ENCODE assay signal across 9 cellular contexts in genomic region chr5:134506054-134507039, GRCh38. TPM values are rescaled to one million over a fixed set of nuclear protein-coding genes. Genes with fewer than 3 reads are reported as not detected.
A peak's percentile ranks its signal among the peaks of the same experiment; 100 is the strongest.
DNase-seq lines count a peak whose midpoint lies in the region; ATAC-seq and TF ChIP-seq lines count a peak whose summit lies in the region.
"Had no signal": no experiment of that assay in that cellular context is flagged by ENCODE, and none has a peak within 500 bp of the region (broad histone marks: within the 10 kb centered on the region; RNA-seq: fewer than 3 reads in every experiment).

No MANE protein-coding gene starts in this region.

- DNase-seq in HuH-7.5 (ENCODE audit: low spot score) (peak; percentile 73), amniotic epithelial cell (ENCODE audit: low read depth) (peak; percentile 17), left colon (peak; percentile 90 to 98), transverse colon (peak; percentile 95), GDM1 (lab: John Stamatoyannopoulos, UW) (no peak), NCI-H1930 (lab: John Stamatoyannopoulos, UW) (no peak)
- no peak for DNase-seq in CD4-positive, alpha-beta memory T cell
- DNase-seq: activated naive CD8-positive, alpha-beta T cell treated with anti-CD3 and anti-CD28 coated beads, Interleukin-2, amount 10 ng/mL, durations not matched to agents 7 days and 5 days; SJCRH30 had no signal

- peak; percentile 96 for TF ChIP-seq POLR2A in transverse colon (IDR thresholded peaks at IDR 0.05)

- TF ChIP-seq EP300 in transverse colon (IDR thresholded peaks at IDR 0.05; ENCODE audit: low read depth): peak; percentile 99

- H3K4me3 Mint-ChIP-seq in CD4-positive, alpha-beta memory T cell: no peak overlapping the region
- H3K4me3 Mint-ChIP-seq: activated naive CD8-positive, alpha-beta T cell treated with anti-CD3 and anti-CD28 coated beads, Interleukin-2, amount 10 ng/mL, durations not matched to agents 7 days and 5 days had no signal

- CTCF ChIA-PET in CD4-positive, alpha-beta memory T cell (lab: Charles Lee; ENCODE audit: partially characterized antibody): interaction anchor here (1.1 to 1.3 kb wide), 4 partner anchors 11 to 80 kb away, joined by 3 to 5 read pairs (median 4); no protein-coding TSS in a partner anchor

- no peak for TF ChIP-seq CTCF in transverse colon (IDR thresholded peaks at IDR 0.05)

- in situ Hi-C loops in transverse colon (cut with MboI; ENCODE audit: low pct_ligation_motif_present in 1 of 4, low pct_unique_long_range_greater_than_20kb in 1 of 4, low sequenced_read_pairs in 3 of 4): loop anchor here in 2 of 4 donors (25.0 kb wide), 1 partner anchor 94 kb away; the partner anchor contains the start of gene CDKN2AIPNL (in 2 of the 2)

- POLR2A ChIA-PET in CD4-positive, alpha-beta memory T cell (lab: Charles Lee; ENCODE audit: partially characterized antibody): interaction anchor here (1.2 to 4.2 kb wide), 2 partner anchors 18 to 95 kb away, joined by 6 to 24 read pairs; partner anchors contain the start of genes CDKN2AIPNL and JADE2

- peaks cover 16 to 69% (median 50%) of the 10 kb centered on the region in 4 donors for H3K4me1 ChIP-seq in transverse colon
- peaks cover 26% of the 10 kb centered on the region for H3K4me1 ChIP-seq in CD4-positive, alpha-beta memory T cell (ENCODE audit: insufficient read depth, low read length)

- H3K9me3 ChIP-seq in transverse colon: no peaks in the 10 kb centered on the region
- H3K9me3 ChIP-seq in CD4-positive, alpha-beta memory T cell (ENCODE audit: control insufficient read depth in 1 of 2, low read length in 2 of 2): no peaks in the 10 kb centered on the region
- H3K9me3 ChIP-seq: SJCRH30 had no signal

- peaks cover 15 to 39% (median 26%) of the 10 kb centered on the region in 4 donors for H3K4me1 Mint-ChIP-seq in CD4-positive, alpha-beta memory T cell

- peak overlapping the region; percentile 17 to 60 (median 44) for H3K4me3 ChIP-seq in transverse colon
- no peak overlapping the region for H3K4me3 ChIP-seq in CD4-positive, alpha-beta memory T cell (ENCODE audit: low read length in 2 of 2)
- H3K4me3 ChIP-seq: SJCRH30 had no signal

- no peak overlapping the region for H3K27ac Mint-ChIP-seq in CD4-positive, alpha-beta memory T cell
- H3K27ac Mint-ChIP-seq: activated naive CD8-positive, alpha-beta T cell treated with anti-CD3 and anti-CD28 coated beads, Interleukin-2, amount 10 ng/mL, durations not matched to agents 7 days and 5 days had no signal

- no peaks in the 10 kb centered on the region for H3K36me3 Mint-ChIP-seq in CD4-positive, alpha-beta memory T cell
- H3K36me3 Mint-ChIP-seq: activated naive CD8-positive, alpha-beta T cell treated with anti-CD3 and anti-CD28 coated beads, Interleukin-2, amount 10 ng/mL, durations not matched to agents 7 days and 5 days had no signal

- ATAC-seq in left colon: peak; percentile 88

- WGBS in transverse colon (ENCODE audit: low coverage in 1 of 2), 2 donors: 34% methylated on average over 8 of the region's 10 CpGs; no CpG with 5 or more reads in 1 of the 2 donors

- no peaks in the 10 kb centered on the region for H3K36me3 ChIP-seq in transverse colon
- no peaks in the 10 kb centered on the region for H3K36me3 ChIP-seq in CD4-positive, alpha-beta memory T cell (ENCODE audit: insufficient read depth, low read length)
- H3K36me3 ChIP-seq: SJCRH30 had no signal

- intact Hi-C loops in left colon (cut with DNase I, micrococcal nuclease): no loop called here
- intact Hi-C loops in transverse colon (cut with DNase I; ENCODE audit: low total_unique reads): no loop called here
- intact Hi-C loops in CD4-positive, alpha-beta memory T cell (cut with micrococcal nuclease): no loop called here

- H3K27me3 ChIP-seq in transverse colon: no peaks in the 10 kb centered on the region
- H3K27me3 ChIP-seq in CD4-positive, alpha-beta memory T cell (ENCODE audit: insufficient read depth, low read length): no peaks in the 10 kb centered on the region
- H3K27me3 ChIP-seq: SJCRH30 had no signal

- peak overlapping the region; percentile 85 to 89 (median 88) for H3K27ac ChIP-seq in transverse colon
- H3K27ac ChIP-seq in CD4-positive, alpha-beta memory T cell (ENCODE audit: low read depth, low read length): no peak overlapping the region
- H3K27ac ChIP-seq: SJCRH30 had no signal

- no peaks in the 10 kb centered on the region for H3K27me3 Mint-ChIP-seq in CD4-positive, alpha-beta memory T cell
- H3K27me3 Mint-ChIP-seq: activated naive CD8-positive, alpha-beta T cell treated with anti-CD3 and anti-CD28 coated beads, Interleukin-2, amount 10 ng/mL, durations not matched to agents 7 days and 5 days had no signal

- H3K9me3 Mint-ChIP-seq in CD4-positive, alpha-beta memory T cell: no peaks in the 10 kb centered on the region
- H3K9me3 Mint-ChIP-seq: activated naive CD8-positive, alpha-beta T cell treated with anti-CD3 and anti-CD28 coated beads, Interleukin-2, amount 10 ng/mL, durations not matched to agents 7 days and 5 days had no signal

RNA-seq across cellular contexts. Expression of gene JADE2, which starts 19.1 kb away (rescaled TPM):
- total RNA-seq in left colon: 10 to 100 TPM; 27.1 to 38.9 TPM
- 10 to 100 TPM; 36.6 to 50.1 (median 41.4) TPM for total RNA-seq in transverse colon
- 100 to 1,000 TPM; 265 to 276 TPM for total RNA-seq in CD4-positive, alpha-beta memory T cell
- 10 to 100 TPM in 1 of 2 donors, 1 to 10 TPM in 1; 9.1 to 42.6 TPM for polyA plus RNA-seq in CD4-positive, alpha-beta memory T cell

Comparison
In these comparisons a context has a peak if more than half of its experiments do, and no peak if none do; other contexts are left out.
1. DNase-seq: peak in HuH-7.5 (single experiment), amniotic epithelial cell (single experiment), left colon (2 of 2) and transverse colon (single experiment); none in GDM1 (single experiment), CD4-positive, alpha-beta memory T cell (0 of 5) and NCI-H1930 (0 of 2).
2. H3K4me3 ChIP-seq: peak in transverse colon (4 of 4); none in CD4-positive, alpha-beta memory T cell (0 of 2).
3. RNA of gene JADE2, which starts 19.1 kb away (total RNA-seq): 265 to 276 TPM in CD4-positive, alpha-beta memory T cell; 36.6 to 50.1 TPM in transverse colon and 27.1 to 38.9 TPM in left colon; every median in the first group is over 4 times any median in the second.